ENCODE assay signal across 21 cellular contexts in genomic region chr17:9071921-9072503, GRCh38. TPM values are rescaled to one million over a fixed set of nuclear protein-coding genes. Genes with fewer than 3 reads are reported as not detected.
DNase-seq lines count a peak whose midpoint lies in the region; TF ChIP-seq lines count a peak whose summit lies in the region.
"Had no signal": no experiment of that assay in that cellular context is flagged by ENCODE, and none has a peak within 500 bp of the region (broad histone marks: within the 10 kb centered on the region; RNA-seq: fewer than 3 reads in every experiment).

No MANE protein-coding gene starts in this region.

- 13 to 14% methylated on average over 9 to 12 of the region's 12 CpGs for WGBS in GM23248 (ENCODE audit: low coverage in 1 of 2, low lambda C conversion rate in 2 of 2, missing lambda C conversion rate in 2 of 2), 2 experiments
- WGBS in thyroid gland, 2 donors = 58 to 68% methylated on average over 12 of the region's 12 CpGs

- in situ Hi-C loops in GM23248 (cut with MboI) = no loop called here

- no peaks in the 10 kb centered on the region for H3F3A ChIP-seq in GM23248 (ENCODE audit: insufficient read depth)
- H3F3A ChIP-seq in PC-9 (ENCODE audit: insufficient read depth, low read depth) = no peaks in the 10 kb centered on the region

- H3K9me3 ChIP-seq in GM23248 (ENCODE audit: low read depth) (no peaks in the 10 kb centered on the region), muscle layer of duodenum (ENCODE audit: control insufficient read depth in 1 of 2, low read length in 2 of 2) (no peaks in the 10 kb centered on the region), tibial artery (no peaks in the 10 kb centered on the region), thyroid gland (no peaks in the 10 kb centered on the region), PC-9 (ENCODE audit: insufficient read depth, low read depth) (no peaks in the 10 kb centered on the region)
- H3K9me3 ChIP-seq: right lobe of liver had no signal

- no peak overlapping the region for H3K27ac Mint-ChIP-seq in endothelial cell (ENCODE audit: unreplicated experiment)
- H3K27ac Mint-ChIP-seq: activated CD4-positive, alpha-beta T cell treated with anti-CD3 and anti-CD28 coated beads, Interleukin-2, amount 10 ng/mL, durations not matched to agents 7 days and 5 days; activated naive CD4-positive, alpha-beta T cell treated with anti-CD3 and anti-CD28 coated beads, Interleukin-2, amount 10 ng/mL, durations not matched to agents 7 days and 5 days; CD4-positive, CD25-positive, alpha-beta regulatory T cell had no signal

- intact Hi-C loops in tibial artery (cut with DNase I; ENCODE audit: low total_unique reads) = no loop called here
- intact Hi-C loops in thyroid gland (cut with DNase I) = no loop called here
- intact Hi-C loops in PC-9 (cut with micrococcal nuclease; ENCODE audit: unreplicated experiment) = loop anchor here (5.0 kb wide), 2 partner anchors 50 to 125 kb away; partner anchors contain the start of gene NTN1

- peaks cover 2% of the 10 kb centered on the region for H3K27me3 Mint-ChIP-seq in endothelial cell (ENCODE audit: unreplicated experiment)
- H3K27me3 Mint-ChIP-seq: activated CD4-positive, alpha-beta T cell treated with anti-CD3 and anti-CD28 coated beads, Interleukin-2, amount 10 ng/mL, durations not matched to agents 7 days and 5 days; CD4-positive, CD25-positive, alpha-beta regulatory T cell had no signal

- no peak overlapping the region for H3K4me3 Mint-ChIP-seq in endothelial cell (ENCODE audit: unreplicated experiment)
- H3K4me3 Mint-ChIP-seq: activated CD4-positive, alpha-beta T cell treated with anti-CD3 and anti-CD28 coated beads, Interleukin-2, amount 10 ng/mL, durations not matched to agents 7 days and 5 days; activated naive CD4-positive, alpha-beta T cell treated with anti-CD3 and anti-CD28 coated beads, Interleukin-2, amount 10 ng/mL, durations not matched to agents 7 days and 5 days; CD4-positive, CD25-positive, alpha-beta regulatory T cell; nephron had no signal

- H3K4me1 ChIP-seq in GM23248 (ENCODE audit: insufficient read depth) = peaks cover 7% of the 10 kb centered on the region; the same call in 1 of the 2 replicates
- peaks cover 9 to 31% of the 10 kb centered on the region in 2 donors for H3K4me1 ChIP-seq in muscle layer of duodenum (ENCODE audit: control insufficient read depth in 1 of 2, insufficient read depth in 2 of 2, low read length in 2 of 2)
- peaks cover 0 to 45% (median 18%) of the 10 kb centered on the region in 4 donors for H3K4me1 ChIP-seq in tibial artery
- peaks cover 0 to 3% of the 10 kb centered on the region in 2 donors for H3K4me1 ChIP-seq in thyroid gland
- peaks cover 6% of the 10 kb centered on the region; the same call in 1 of the 2 replicates for H3K4me1 ChIP-seq in PC-9 (replicated peaks; ENCODE audit: insufficient read depth)
- H3K4me1 ChIP-seq: parathyroid adenoma had no signal

- H2AFZ ChIP-seq in GM23248 (peak overlapping the region; percentile 56), PC-9 (no peak overlapping the region)
- H2AFZ ChIP-seq: parathyroid adenoma had no signal

- no peak for TF ChIP-seq CTCF in fibroblast of the aortic adventitia (IDR thresholded peaks at IDR 0.05; ENCODE audit: insufficient read depth, low read length)
- no peak for TF ChIP-seq CTCF in tibial artery (IDR thresholded peaks at IDR 0.05)
- TF ChIP-seq CTCF in endothelial cell (IDR thresholded peaks at IDR 0.05; ENCODE audit: unreplicated experiment) = no peak
- TF ChIP-seq CTCF in thyroid gland (IDR thresholded peaks at IDR 0.05) = no peak
- TF ChIP-seq CTCF in PC-9 (conservative IDR thresholded peaks at IDR 0.05) = no peak

- H3K9me2 ChIP-seq in GM23248 (ENCODE audit: insufficient read depth) = no peaks in the 10 kb centered on the region
- no peaks in the 10 kb centered on the region for H3K9me2 ChIP-seq in PC-9 (ENCODE audit: insufficient read depth)

- H3K36me3 ChIP-seq in GM23248 (ENCODE audit: low read depth) (no peaks in the 10 kb centered on the region), muscle layer of duodenum (ENCODE audit: control insufficient read depth in 1 of 2, insufficient read depth in 2 of 2, low read length in 2 of 2) (no peaks in the 10 kb centered on the region), tibial artery (no peaks in the 10 kb centered on the region), thyroid gland (no peaks in the 10 kb centered on the region), PC-9 (ENCODE audit: low read depth) (no peaks in the 10 kb centered on the region)
- H3K36me3 ChIP-seq: cardiac muscle cell, right lobe of liver, WERI-Rb-1 had no signal

- POLR2A ChIA-PET in PC-9 (lab: Charles Lee; ENCODE audit: unreplicated experiment) = interaction anchor here (0.7 kb wide), 2 partner anchors 21 to 50 kb away, joined by 3 read pairs; no protein-coding TSS in a partner anchor

- peak overlapping the region; percentile 42 for H3K4me2 ChIP-seq in GM23248 (ENCODE audit: unreplicated experiment)
- no peak overlapping the region for H3K4me2 ChIP-seq in PC-9

- no TSS peak for BruUV-seq in PC-9 (replicated peaks; lab: Mats Ljungman, UMichigan)

- no peaks in the 10 kb centered on the region for H3K4me1 Mint-ChIP-seq in endothelial cell (ENCODE audit: unreplicated experiment)
- H3K4me1 Mint-ChIP-seq: activated CD4-positive, alpha-beta T cell treated with anti-CD3 and anti-CD28 coated beads, Interleukin-2, amount 10 ng/mL, durations not matched to agents 7 days and 5 days; activated naive CD4-positive, alpha-beta T cell treated with anti-CD3 and anti-CD28 coated beads, Interleukin-2, amount 10 ng/mL, durations not matched to agents 7 days and 5 days had no signal

- no peak overlapping the region for H3K9ac ChIP-seq in GM23248
- H3K9ac ChIP-seq: parathyroid adenoma had no signal

- H3K4me3 ChIP-seq in GM23248 (no peak overlapping the region), fibroblast of the aortic adventitia (ENCODE audit: low read depth, low read length) (no peak overlapping the region), muscle layer of duodenum (ENCODE audit: low read depth in 1 of 2, low read length in 2 of 2) (no peak overlapping the region), tibial artery (no peak overlapping the region), thyroid gland (replicated peaks in 1 of 3) (no peak overlapping the region), PC-9 (no peak overlapping the region)
- H3K4me3 ChIP-seq: cardiac muscle cell, right lobe of liver had no signal

- no peaks in the 10 kb centered on the region for H3K9me3 Mint-ChIP-seq in endothelial cell (ENCODE audit: unreplicated experiment)
- H3K9me3 Mint-ChIP-seq: activated naive CD4-positive, alpha-beta T cell treated with anti-CD3 and anti-CD28 coated beads, Interleukin-2, amount 10 ng/mL, durations not matched to agents 7 days and 5 days; nephron had no signal

- no peak for TF ChIP-seq POLR2A in thyroid gland (IDR thresholded peaks at IDR 0.05)

- H3K36me3 Mint-ChIP-seq in endothelial cell (ENCODE audit: low read depth, unreplicated experiment) = peaks cover 2% of the 10 kb centered on the region
- H3K36me3 Mint-ChIP-seq: activated naive CD4-positive, alpha-beta T cell treated with anti-CD3 and anti-CD28 coated beads, Interleukin-2, amount 10 ng/mL, durations not matched to agents 7 days and 5 days; CD4-positive, CD25-positive, alpha-beta regulatory T cell had no signal

- DNase-seq in GM23248 (peak; percentile 36), fibroblast of the aortic adventitia (ENCODE audit: low read depth) (peak; percentile 41), tibial artery (peak in 1 of 2 donors; percentile 62), endothelial cell (ENCODE audit: low spot score) (no peak), thyroid gland (no peak), PC-9 (no peak), T-helper 9 cell (no peak)
- DNase-seq: activated CD4-positive, alpha-beta T cell treated with anti-CD3 and anti-CD28 coated beads, Interleukin-2, amount 10 ng/mL, durations not matched to agents 7 days and 5 days; activated naive CD4-positive, alpha-beta T cell treated with anti-CD3 and anti-CD28 coated beads, Interleukin-2, amount 10 ng/mL, durations not matched to agents 7 days and 5 days; amniotic stem cell; CD4-positive, CD25-positive, alpha-beta regulatory T cell; NCI-H187 treated with DMSO at 0.1 percent for 48 hours; NCI-H226; NCI-H774; stimulated activated CD8-positive, alpha-beta memory T cell treated with anti-CD3 and anti-CD28 coated beads, Interleukin-4, amount 100 ng/mL, for 48 hours; WERI-Rb-1 had no signal

- no peaks in the 10 kb centered on the region for H4K20me1 ChIP-seq in GM23248 (ENCODE audit: insufficient read depth)
- no peaks in the 10 kb centered on the region for H4K20me1 ChIP-seq in PC-9 (ENCODE audit: insufficient read depth)

- no peak overlapping the region for H3K27ac ChIP-seq in GM23248
- peak overlapping the region; percentile 57 for H3K27ac ChIP-seq in muscle layer of duodenum (ENCODE audit: low read length)
- peak overlapping the region; percentile 59 to 73 for H3K27ac ChIP-seq in tibial artery
- H3K27ac ChIP-seq in thyroid gland = peak overlapping the region in 1 of 3 donors; percentile 10
- no peak overlapping the region for H3K27ac ChIP-seq in PC-9
- H3K27ac ChIP-seq: cardiac muscle cell, parathyroid adenoma, right lobe of liver, WERI-Rb-1 had no signal

- H3K27me3 ChIP-seq in GM23248 (replicated peaks; ENCODE audit: insufficient read depth) = peaks cover 14% of the 10 kb centered on the region
- no peaks in the 10 kb centered on the region for H3K27me3 ChIP-seq in muscle layer of duodenum (ENCODE audit: low read depth, low read length)
- no peaks in the 10 kb centered on the region for H3K27me3 ChIP-seq in tibial artery
- H3K27me3 ChIP-seq in thyroid gland = no peaks in the 10 kb centered on the region
- no peaks in the 10 kb centered on the region for H3K27me3 ChIP-seq in PC-9 (ENCODE audit: insufficient read depth, low read depth)
- H3K27me3 ChIP-seq: right lobe of liver had no signal

- CTCF ChIA-PET in PC-9 (lab: Charles Lee) = no interaction called here

- H3K79me2 ChIP-seq in GM23248 (ENCODE audit: insufficient read depth) = no peaks in the 10 kb centered on the region
- no peaks in the 10 kb centered on the region for H3K79me2 ChIP-seq in PC-9 (ENCODE audit: low read depth)
- H3K79me2 ChIP-seq: parathyroid adenoma had no signal

RNA-seq across cellular contexts. Expression of gene NTN1, which starts 50.7 kb away (rescaled TPM):
- 0.11 TPM in 1 of 2 replicates, not detected in the other for total RNA-seq in GM23248 (2014; rRNA removed; shearing (Covaris generic))
- 0.06 and 0.21 TPM in 2 replicates for polyA plus RNA-seq in GM23248 (2016; fragmentation: Nextera tagmentation; extraction: Ambion mirVana)
- 0.33 and 0.81 TPM in 2 replicates for total RNA-seq in fibroblast of the aortic adventitia (ENCODE audit: low replicate concordance)
- total RNA-seq in endothelial cell (ENCODE audit: unreplicated experiment) = 6.6 TPM
- 1 to 10 TPM; 4.1 to 9.2 (median 7.1) TPM for total RNA-seq in thyroid gland
- total RNA-seq in PC-9 (2021) = 17.7 and 24.5 TPM in 2 replicates
- total RNA-seq: CD4-positive, CD25-positive, alpha-beta regulatory T cell had no signal

Comparison
In these comparisons a context has a peak if more than half of its experiments do, and no peak if none do; other contexts are left out.
1. DNase-seq: peak in GM23248 (single experiment) and fibroblast of the aortic adventitia (single experiment); none in endothelial cell (single experiment), thyroid gland (0 of 2), PC-9 (0 of 2) and T-helper 9 cell (single experiment).
2. H3K27ac ChIP-seq: peak in muscle layer of duodenum (single experiment) and tibial artery (2 of 2); none in GM23248 (single experiment) and PC-9 (single experiment).